Comparison of ENCODE assay signal across 8 cellular contexts in genomic region chr10:131899695-131900349, GRCh38. TPM values are rescaled to one million over a fixed set of nuclear protein-coding genes. Genes with fewer than 3 reads are reported as not detected.
DNase-seq lines count a peak whose midpoint lies in the region; ATAC-seq, FAIRE-seq and TF ChIP-seq lines count a peak whose summit lies in the region.

No MANE protein-coding gene starts in this region.

- H3K4me2 ChIP-seq in Loucy (ENCODE audit: low read depth, low read length, poor library complexity, severe bottlenecking), result peak overlapping the region; percentile 83

- no peaks in the 10 kb centered on the region for H3K9me2 ChIP-seq in Loucy (replicated peaks; ENCODE audit: low read depth, low read length)

- no peak for FAIRE-seq in GM12892 (lab: Jason Lieb, UNC)

- peaks cover 38% of the 10 kb centered on the region for H3K79me2 ChIP-seq in Loucy (ENCODE audit: insufficient read depth, low read length)

- H3K9ac ChIP-seq in Loucy (ENCODE audit: low read depth, low read length, poor library complexity, severe bottlenecking) (peak overlapping the region; percentile 54), mucosa of stomach (ENCODE audit: low read length) (peak overlapping the region; percentile 51)

- H3F3A ChIP-seq in Loucy (ENCODE audit: low read depth), result peaks cover 8% of the 10 kb centered on the region; the same call in 1 of the 2 replicates

- no peak for TF ChIP-seq POLR2A in GM12892 (IDR thresholded peaks at IDR 0.05; ENCODE audit: low read depth, low read length)

- no peak for ATAC-seq in HG03108 (IDR thresholded peaks at IDR 0.05; ENCODE audit: unreplicated experiment)

- H3K4me1 ChIP-seq in Loucy (ENCODE audit: insufficient read depth, low read length, poor library complexity, severe bottlenecking) (peaks cover 74% of the 10 kb centered on the region), mucosa of stomach (ENCODE audit: control insufficient read depth, insufficient read depth, low read length) (peaks cover 8% of the 10 kb centered on the region)

- peaks cover 32% of the 10 kb centered on the region for H4K20me1 ChIP-seq in Loucy (ENCODE audit: insufficient read depth, low read length, poor library complexity, severe bottlenecking)

- H3K27me3 ChIP-seq in GM06990 (replicated peaks; ENCODE audit: control insufficient read depth, insufficient read depth, low read length), result no peaks in the 10 kb centered on the region; the same call in 1 of the 2 replicates
- no peaks in the 10 kb centered on the region for H3K27me3 ChIP-seq in Loucy (ENCODE audit: insufficient read depth, low read length, poor library complexity, severe bottlenecking)
- peaks cover 13% of the 10 kb centered on the region for H3K27me3 ChIP-seq in mucosa of stomach (ENCODE audit: control insufficient read depth, insufficient read depth, low read length)

- H3K36me3 ChIP-seq in GM06990 (ENCODE audit: control insufficient read depth, insufficient read depth, low read length) (no peaks in the 10 kb centered on the region), Loucy (ENCODE audit: insufficient read depth, low read length) (no peaks in the 10 kb centered on the region), mucosa of stomach (ENCODE audit: control insufficient read depth, insufficient read depth, low read length) (no peaks in the 10 kb centered on the region)

- peak overlapping the region; percentile 72 for H3K4me3 ChIP-seq in GM06990 (replicated peaks; ENCODE audit: low read depth, low read length)
- peak overlapping the region; percentile 77 for H3K4me3 ChIP-seq in Loucy (ENCODE audit: low read length, poor library complexity, severe bottlenecking)
- peak overlapping the region; percentile 83 for H3K4me3 ChIP-seq in choroid plexus epithelial cell (ENCODE audit: low read depth, low read length)
- peak overlapping the region; percentile 10 for H3K4me3 ChIP-seq in mucosa of stomach (ENCODE audit: low read length)

- TF ChIP-seq CTCF in GM06990 (IDR thresholded peaks at IDR 0.05; ENCODE audit: insufficient read depth, low read length, poor library complexity, severe bottlenecking) (no peak), Loucy (conservative IDR thresholded peaks at IDR 0.05; ENCODE audit: low read length) (no peak), choroid plexus epithelial cell (conservative IDR thresholded peaks at IDR 0.05; ENCODE audit: low read depth, low read length) (no peak)

- DNase-seq in GM06990 (ENCODE audit: extremely low read depth, insufficient read length) (no peak), choroid plexus epithelial cell (ENCODE audit: low read depth) (no peak), ureter (ENCODE audit: low spot score) (no peak), GM12892 (ENCODE audit: insufficient read length) (no peak), NCI-H526 treated with DMSO at 0.1 percent for 48 hours (lab: John Stamatoyannopoulos, UW) (no peak)

- peak overlapping the region; percentile 78; the same call in 1 of the 2 replicates for H2AFZ ChIP-seq in Loucy (ENCODE audit: low read length)

- H3K9me3 ChIP-seq in Loucy (ENCODE audit: insufficient read depth, low read depth, low read length) (no peaks in the 10 kb centered on the region), mucosa of stomach (ENCODE audit: control insufficient read depth, low read length) (no peaks in the 10 kb centered on the region)

RNA-seq across cellular contexts. Expression of gene PPP2R2D, which starts 1.0 kb away (rescaled TPM):
- total RNA-seq in ureter, result 47.0 TPM
- 24.1 TPM for polyA plus RNA-seq in GM12892 (2012; ENCODE audit: missing spikeins)

Comparison
In these comparisons a context has a peak if more than half of its experiments do, and no peak if none do; other contexts are left out.
1. H3K4me3 ChIP-seq: peak in every context shown above with its lines; median percentile 83 in choroid plexus epithelial cell; 77 in Loucy; 72 in GM06990; 10 in mucosa of stomach.